ENCODE assay signal across 8 cellular contexts in genomic region chr16:20383106-20384029, GRCh38. TPM values are rescaled to one million over a fixed set of nuclear protein-coding genes. Genes with fewer than 3 reads are reported as not detected.
DNase-seq lines count a peak whose midpoint lies in the region; ATAC-seq and TF ChIP-seq lines count a peak whose summit lies in the region.

No MANE protein-coding gene starts in this region.

- H3K4me1 Mint-ChIP-seq in brain: no peaks in the 10 kb centered on the region

- TF ChIP-seq CTCF in AG09319 (IDR thresholded peaks at IDR 0.05; ENCODE audit: low read depth, low read length) (peak; percentile 80), brain (conservative IDR thresholded peaks at IDR 0.05) (peak; percentile 88 to 90)

- H3K4me3 Mint-ChIP-seq in brain: no peak overlapping the region

- ATAC-seq in GM19023 (IDR thresholded peaks at IDR 0.05; ENCODE audit: unreplicated experiment) (peak; percentile 60), HG02763 (IDR thresholded peaks at IDR 0.05; ENCODE audit: unreplicated experiment) (no peak)

- DNase-seq in AG09319 (ENCODE audit: extremely low read depth, low read depth) (peak; percentile 7), NCI-H146 (lab: John Stamatoyannopoulos, UW) (peak; percentile 67), SW480 (ENCODE audit: low spot score) (peak; percentile 79), iPS-NIHi11 (ENCODE audit: low spot score) (peak; percentile 81)
- peak; percentile 26 to 61 (median 26) for DNase-seq in stimulated activated CD4-positive, alpha-beta T cell treated with anti-CD3 and anti-CD28 coated beads, Interleukin-12 subunit alpha, Interleukin-12 subunit beta, amount 100 ng/mL, for 48 hours (ENCODE audit: low read depth in 2 of 3, low spot score in 1 of 3)

- H3K36me3 Mint-ChIP-seq in brain: no peaks in the 10 kb centered on the region

- H3K9me3 Mint-ChIP-seq in brain: no peaks in the 10 kb centered on the region

- H3K27me3 Mint-ChIP-seq in brain: peaks cover 19% of the 10 kb centered on the region

- peak overlapping the region in 1 of 5 experiments; percentile 29 for H3K27ac Mint-ChIP-seq in brain

RNA-seq across cellular contexts. Expression of gene PDILT, which starts 21.2 kb away (rescaled TPM):
- polyA plus RNA-seq in brain (ENCODE audit: insufficient read depth, low read depth, low replicate concordance): not detected

RNA-seq across cellular contexts. Expression of gene ACSM5, which starts 26.0 kb away (rescaled TPM):
- 1.2 TPM for polyA plus RNA-seq in brain (ENCODE audit: insufficient read depth, low read depth, low replicate concordance)

RNA-seq across cellular contexts. Expression of gene UMOD, which starts 30.9 kb away (rescaled TPM):
- polyA plus RNA-seq in brain (ENCODE audit: insufficient read depth, low read depth, low replicate concordance): not detected

RNA-seq across cellular contexts. Expression of gene GP2, which starts 56.1 kb away (rescaled TPM):
- not detected for polyA plus RNA-seq in brain (ENCODE audit: insufficient read depth, low read depth, low replicate concordance)

Comparison
In these comparisons a context has a peak if more than half of its experiments do, and no peak if none do; other contexts are left out.
1. DNase-seq: peak in every context shown above with its lines; median percentile 81 in iPS-NIHi11; 79 in SW480; 67 in NCI-H146; 26 in stimulated activated CD4-positive, alpha-beta T cell treated with anti-CD3 and anti-CD28 coated beads, Interleukin-12 subunit alpha, Interleukin-12 subunit beta, amount 100 ng/mL, for 48 hours; 7 in AG09319.